ENCODE assay signal across 8 cellular contexts in genomic region chr2:94874277-94874997, GRCh38. TPM values are rescaled to one million over a fixed set of nuclear protein-coding genes. Genes with fewer than 3 reads are reported as not detected.
DNase-seq lines count a peak whose midpoint lies in the region; ATAC-seq, FAIRE-seq and TF ChIP-seq lines count a peak whose summit lies in the region.

No MANE protein-coding gene starts in this region.

- no peak overlapping the region for H3K4me3 ChIP-seq in coronary artery

- FAIRE-seq in urothelium cell line (lab: Jason Lieb, UNC), result no peak

- ATAC-seq in HG02642 (IDR thresholded peaks at IDR 0.05; ENCODE audit: poor library complexity, unreplicated experiment), result peak; percentile 91

- peak in 5 of 6 experiments; percentile 23 to 55 (median 42) for DNase-seq in stimulated activated naive CD4-positive, alpha-beta T cell (lab: John Stamatoyannopoulos, UW)
- no peak for DNase-seq in stimulated activated naive CD4-positive, alpha-beta T cell treated with Interleukin-2 at 50 U/mL for 16 hours (lab: John Stamatoyannopoulos, UW)
- DNase-seq in NAMALWA (ENCODE audit: low spot score), result peak; percentile 72
- peak; percentile 45 for DNase-seq in activated CD4-positive, alpha-beta T cell treated with anti-CD3 and anti-CD28 coated beads for 1 hour
- DNase-seq in coronary artery (ENCODE audit: low spot score), result no peak
- DNase-seq in myocyte (ENCODE audit: low read depth), result peak; percentile 12
- DNase-seq in urothelium cell line (ENCODE audit: low spot score), result peak; percentile 92

- H3K27ac ChIP-seq in coronary artery, result no peak overlapping the region

- TF ChIP-seq CTCF in coronary artery (IDR thresholded peaks at IDR 0.05), result peak; percentile 37

RNA-seq across cellular contexts. Expression of gene TEKT4, which starts 3.2 kb away (rescaled TPM):
- not detected in 2 replicates for total RNA-seq in myocyte
- not detected for polyA plus RNA-seq in myocyte (2012)

Comparison
In these comparisons a context has a peak if more than half of its experiments do, and no peak if none do; other contexts are left out.
1. DNase-seq: peak in stimulated activated naive CD4-positive, alpha-beta T cell (5 of 6), NAMALWA (single experiment), activated CD4-positive, alpha-beta T cell treated with anti-CD3 and anti-CD28 coated beads for 1 hour (single experiment), myocyte (single experiment) and urothelium cell line (single experiment); none in stimulated activated naive CD4-positive, alpha-beta T cell treated with Interleukin-2 at 50 U/mL for 16 hours (single experiment) and coronary artery (single experiment).